9 cellular contexts compared by ENCODE assay signal in genomic region chr15:92839696-92840095, GRCh38.
DNase-seq lines count a peak whose midpoint lies in the region; ATAC-seq and TF ChIP-seq lines count a peak whose summit lies in the region.
"Had no signal": no experiment of that assay in that cellular context is flagged by ENCODE, and none has a peak within 500 bp of the region (broad histone marks: within the 10 kb centered on the region; RNA-seq: fewer than 3 reads in every experiment).

No MANE protein-coding gene starts in this region.

- intact Hi-C loops in A673 (cut with micrococcal nuclease; ENCODE audit: unreplicated experiment): no loop called here

- H3K9me3 Mint-ChIP-seq in endodermal cell: no peaks in the 10 kb centered on the region
- H3K9me3 Mint-ChIP-seq in mesothelial cell of epicardium: no peaks in the 10 kb centered on the region

- ATAC-seq in HG02870 (IDR thresholded peaks at IDR 0.05; ENCODE audit: unreplicated experiment): peak; percentile 86

- TF ChIP-seq CTCF in endodermal cell (conservative IDR thresholded peaks at IDR 0.05) (no peak), A673 (conservative IDR thresholded peaks at IDR 0.05; ENCODE audit: low read depth, low read length) (no peak), mesothelial cell of epicardium (IDR thresholded peaks at IDR 0.05; ENCODE audit: unreplicated experiment) (no peak)

- H3K9me3 ChIP-seq in endodermal cell (ENCODE audit: control insufficient read depth, low read length) (no peaks in the 10 kb centered on the region), A673 (ENCODE audit: low read depth, low read length, poor library complexity, severe bottlenecking) (no peaks in the 10 kb centered on the region)

- H3K36me3 Mint-ChIP-seq in endodermal cell (ENCODE audit: low read depth) (no peaks in the 10 kb centered on the region), mesothelial cell of epicardium (no peaks in the 10 kb centered on the region)

- CTCF ChIA-PET in A673 (lab: Charles Lee): no interaction called here

- H3K27me3 Mint-ChIP-seq in endodermal cell (ENCODE audit: insufficient read depth) (no peaks in the 10 kb centered on the region), mesothelial cell of epicardium (ENCODE audit: low read depth) (no peaks in the 10 kb centered on the region)

- peaks cover 2% of the 10 kb centered on the region for H3K4me1 Mint-ChIP-seq in endodermal cell
- peaks cover 4% of the 10 kb centered on the region for H3K4me1 Mint-ChIP-seq in mesothelial cell of epicardium

- H3K36me3 ChIP-seq in endodermal cell (ENCODE audit: control insufficient read depth, insufficient read depth, low read length) (no peaks in the 10 kb centered on the region), A673 (ENCODE audit: insufficient read depth, low read length, poor library complexity, severe bottlenecking) (no peaks in the 10 kb centered on the region)

- H3K27ac ChIP-seq in epithelial cell of prostate (peak overlapping the region; percentile 50), endodermal cell (ENCODE audit: low read depth, low read length) (no peak overlapping the region), A673 (ENCODE audit: low read depth, low read length, poor library complexity, severe bottlenecking) (no peak overlapping the region)
- H3K27ac ChIP-seq: VCaP had no signal

- H3K9ac ChIP-seq in endodermal cell (ENCODE audit: extremely low read depth, low read length, poor library complexity, severe bottlenecking): no peak overlapping the region

- no TSS peak for BruUV-seq in A673 (replicated peaks; lab: Mats Ljungman, UMichigan)

- no peak overlapping the region for H3K4me3 ChIP-seq in endodermal cell (ENCODE audit: low read length)
- H3K4me3 ChIP-seq in A673 (ENCODE audit: low read depth, low read length, poor library complexity, severe bottlenecking): no peak overlapping the region

- 62 to 87% methylated on average over 3 to 5 of the region's 5 CpGs for WGBS in endodermal cell (ENCODE audit: insufficient coverage in 1 of 2, insufficient read length in 1 of 2), 2 experiments

- H3K27me3 ChIP-seq in endodermal cell (ENCODE audit: control insufficient read depth, insufficient read depth, low read length, poor library complexity, severe bottlenecking) (no peaks in the 10 kb centered on the region), A673 (replicated peaks; ENCODE audit: insufficient read depth, low read depth, low read length, poor library complexity) (no peaks in the 10 kb centered on the region)

- H3K27ac Mint-ChIP-seq in endodermal cell: no peak overlapping the region
- H3K27ac Mint-ChIP-seq in mesothelial cell of epicardium: no peak overlapping the region

- POLR2A ChIA-PET in A673 (lab: Charles Lee; ENCODE audit: low non-redundant PET): no interaction called here

- H3K4me3 Mint-ChIP-seq in endodermal cell (no peak overlapping the region), mesothelial cell of epicardium (no peak overlapping the region)

- H3K4me1 ChIP-seq in endodermal cell (ENCODE audit: control insufficient read depth, insufficient read depth, low read length): no peaks in the 10 kb centered on the region
- peaks cover 2% of the 10 kb centered on the region for H3K4me1 ChIP-seq in A673 (ENCODE audit: insufficient read depth, low read length, poor library complexity, severe bottlenecking)

- DNase-seq in activated CD4-positive, alpha-beta T cell treated with anti-CD3 and anti-CD28 coated beads for 48 hours: peak; percentile 28
- DNase-seq in activated CD4-positive, alpha-beta T cell treated with anti-CD3 and anti-CD28 coated beads for 4 hours: no peak
- peak; percentile 81 to 95 for DNase-seq in NCI-H2081 (lab: John Stamatoyannopoulos, UW)
- no peak for DNase-seq in epithelial cell of prostate (ENCODE audit: low read depth, low spot score)
- DNase-seq in endodermal cell: no peak
- no peak for DNase-seq in A673 (ENCODE audit: low spot score)
- DNase-seq in mesothelial cell of epicardium (ENCODE audit: low spot score in 2 of 2, unreplicated experiment in 2 of 2): no peak

Comparison
In these comparisons a context has a peak if more than half of its experiments do, and no peak if none do; other contexts are left out.
1. DNase-seq: peak in activated CD4-positive, alpha-beta T cell treated with anti-CD3 and anti-CD28 coated beads for 48 hours (single experiment) and NCI-H2081 (2 of 2); none in activated CD4-positive, alpha-beta T cell treated with anti-CD3 and anti-CD28 coated beads for 4 hours (0 of 2), epithelial cell of prostate (single experiment), endodermal cell (single experiment), A673 (single experiment) and mesothelial cell of epicardium (0 of 2).